In the genomic region with DNA sequence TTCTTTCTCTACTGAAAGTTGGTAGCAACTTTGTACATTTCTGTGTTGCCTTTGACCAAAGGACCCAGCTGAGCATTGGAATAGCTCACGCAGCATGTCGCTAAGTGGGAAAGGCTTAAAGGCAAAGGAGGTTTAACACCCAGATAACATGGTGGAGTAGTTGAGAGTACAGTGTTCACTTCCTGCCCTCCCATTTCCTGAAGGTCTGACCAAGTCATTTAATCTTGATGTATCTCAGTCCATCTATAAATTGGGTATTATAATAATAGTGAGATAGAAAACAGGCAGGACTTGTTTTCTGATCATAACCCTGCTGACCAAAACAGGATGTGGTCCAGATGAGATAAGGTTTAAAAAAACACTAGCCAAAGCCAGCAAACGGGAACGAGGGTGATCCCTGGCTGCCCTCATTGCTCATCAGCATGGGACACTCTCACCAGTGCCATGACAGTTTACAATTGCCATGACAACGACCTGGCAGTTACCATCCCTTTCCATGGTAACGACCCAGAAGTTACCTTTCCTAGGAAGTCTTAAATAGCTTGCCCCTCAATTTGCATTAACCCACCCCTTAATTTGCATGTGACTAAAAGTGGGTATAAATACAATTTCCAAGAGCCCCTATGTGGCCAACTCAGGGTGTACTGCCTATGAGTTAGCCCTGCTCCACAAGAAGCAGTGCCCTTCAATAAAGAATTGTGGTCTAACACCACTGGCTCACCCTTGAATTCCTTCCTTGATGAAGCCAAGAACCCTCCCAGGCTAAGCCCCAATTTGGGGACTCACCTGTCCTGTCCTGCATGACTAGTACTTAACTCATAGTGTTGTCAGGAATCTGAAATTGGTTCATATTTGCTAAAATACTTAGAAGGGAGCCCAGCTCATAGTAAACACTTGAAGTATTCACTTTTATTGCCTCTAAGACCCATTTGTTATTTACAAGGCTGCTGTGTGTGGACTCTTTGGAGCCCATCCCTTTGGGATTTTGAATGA, we compare ENCODE assay signal across 12 cellular contexts. TPM values are rescaled to one million over a fixed set of nuclear protein-coding genes. Genes with fewer than 3 reads are reported as not detected.
DNase-seq lines count a peak whose midpoint lies in the region; FAIRE-seq and TF ChIP-seq lines count a peak whose summit lies in the region.
"Had no signal": no experiment of that assay in that cellular context is flagged by ENCODE, and none has a peak within 500 bp of the region (broad histone marks: within the 10 kb centered on the region; RNA-seq: fewer than 3 reads in every experiment).

No MANE protein-coding gene starts in this region.

- H3K9me3 ChIP-seq in MM.1S (replicated peaks; ENCODE audit: insufficient read depth, low read length): no peaks in the 10 kb centered on the region

- H3K79me2 ChIP-seq in MM.1S (ENCODE audit: low read length): no peaks in the 10 kb centered on the region

- H4K20me1 ChIP-seq in MM.1S (ENCODE audit: insufficient read depth, low read length): no peaks in the 10 kb centered on the region

- H3K27me3 ChIP-seq in MM.1S (replicated peaks; ENCODE audit: insufficient read depth, low read length) (no peaks in the 10 kb centered on the region), bronchial epithelial cell (ENCODE audit: control insufficient read depth, insufficient read depth, low read length) (no peaks in the 10 kb centered on the region)

- TF ChIP-seq CTCF in MM.1S (IDR thresholded peaks at IDR 0.05; ENCODE audit: low read length): no peak
- no peak for TF ChIP-seq CTCF in bronchial epithelial cell (IDR thresholded peaks at IDR 0.05; ENCODE audit: insufficient read depth, low read length, severe bottlenecking)

- FAIRE-seq in bronchial epithelial cell (lab: Jason Lieb, UNC): no peak

- H3K27ac ChIP-seq in MM.1S (ENCODE audit: low read length): peak overlapping the region; percentile 33; the same call in 1 of the 2 replicates
- no peak overlapping the region for H3K27ac ChIP-seq in caudate nucleus (ENCODE audit: low read depth, low read length)
- H3K27ac ChIP-seq: SK-N-MC had no signal

- H3K36me3 ChIP-seq in MM.1S (replicated peaks; ENCODE audit: insufficient read depth, low read length): no peaks in the 10 kb centered on the region
- peaks cover 5% of the 10 kb centered on the region for H3K36me3 ChIP-seq in bronchial epithelial cell (ENCODE audit: control insufficient read depth, insufficient read depth, low read length)

- H3K9me2 ChIP-seq in MM.1S (replicated peaks; ENCODE audit: insufficient read depth, low read length): no peaks in the 10 kb centered on the region

- DNase-seq in EH (ENCODE audit: low read depth): peak; percentile 39
- DNase-seq in MM.1S: no peak
- peak; percentile 31 for DNase-seq in bronchial epithelial cell (ENCODE audit: low read depth)
- DNase-seq in lung microvascular endothelial cell (ENCODE audit: low read depth in 2 of 2): peak; percentile 96 to 100
- no peak for DNase-seq in HuH-7.5 (ENCODE audit: low spot score)
- no peak for DNase-seq in GOT3 (lab: John Stamatoyannopoulos, UW)
- no peak for DNase-seq in cortex of kidney (lab: John Stamatoyannopoulos, UW)
- DNase-seq in caudate nucleus (lab: John Stamatoyannopoulos, UW): no peak
- DNase-seq: aorta; CD8-positive, alpha-beta T cell; NCI-H2227 treated with DMSO at 0.1 percent for 48 hours had no signal

- peaks cover 47% of the 10 kb centered on the region for H3K4me1 ChIP-seq in MM.1S (ENCODE audit: low read length)

- peaks cover 16% of the 10 kb centered on the region for H3F3A ChIP-seq in MM.1S (ENCODE audit: insufficient read depth, low read length)

- H2AFZ ChIP-seq in MM.1S (ENCODE audit: low read length): no peak overlapping the region

- no peak overlapping the region for H3K9ac ChIP-seq in MM.1S (ENCODE audit: low read length)

- H3K4me3 ChIP-seq in MM.1S (ENCODE audit: low read length): no peak overlapping the region
- H3K4me3 ChIP-seq in bronchial epithelial cell (ENCODE audit: low read depth, low read length): no peak overlapping the region
- H3K4me3 ChIP-seq: SK-N-MC had no signal

- H3K4me2 ChIP-seq in MM.1S (ENCODE audit: low read depth, low read length): peak overlapping the region; percentile 52; the same call in 1 of the 2 replicates

RNA-seq across cellular contexts. Expression of a gene that starts 28.4 kb away (rescaled TPM):
- total RNA-seq in bronchial epithelial cell (0.13 TPM in 1 of 2 replicates, not detected in the other), lung microvascular endothelial cell (under 0.01 TPM in 1 of 2 replicates, not detected in the other)
- total RNA-seq: CD8-positive, alpha-beta T cell had no signal

Comparison
In these comparisons a context has a peak if more than half of its experiments do, and no peak if none do; other contexts are left out.
1. DNase-seq: peak in EH (single experiment), bronchial epithelial cell (single experiment) and lung microvascular endothelial cell (2 of 2); none in MM.1S (single experiment), HuH-7.5 (single experiment), GOT3 (single experiment), cortex of kidney (single experiment) and caudate nucleus (0 of 61).